28 cellular contexts compared by ENCODE assay signal in the genomic region with DNA sequence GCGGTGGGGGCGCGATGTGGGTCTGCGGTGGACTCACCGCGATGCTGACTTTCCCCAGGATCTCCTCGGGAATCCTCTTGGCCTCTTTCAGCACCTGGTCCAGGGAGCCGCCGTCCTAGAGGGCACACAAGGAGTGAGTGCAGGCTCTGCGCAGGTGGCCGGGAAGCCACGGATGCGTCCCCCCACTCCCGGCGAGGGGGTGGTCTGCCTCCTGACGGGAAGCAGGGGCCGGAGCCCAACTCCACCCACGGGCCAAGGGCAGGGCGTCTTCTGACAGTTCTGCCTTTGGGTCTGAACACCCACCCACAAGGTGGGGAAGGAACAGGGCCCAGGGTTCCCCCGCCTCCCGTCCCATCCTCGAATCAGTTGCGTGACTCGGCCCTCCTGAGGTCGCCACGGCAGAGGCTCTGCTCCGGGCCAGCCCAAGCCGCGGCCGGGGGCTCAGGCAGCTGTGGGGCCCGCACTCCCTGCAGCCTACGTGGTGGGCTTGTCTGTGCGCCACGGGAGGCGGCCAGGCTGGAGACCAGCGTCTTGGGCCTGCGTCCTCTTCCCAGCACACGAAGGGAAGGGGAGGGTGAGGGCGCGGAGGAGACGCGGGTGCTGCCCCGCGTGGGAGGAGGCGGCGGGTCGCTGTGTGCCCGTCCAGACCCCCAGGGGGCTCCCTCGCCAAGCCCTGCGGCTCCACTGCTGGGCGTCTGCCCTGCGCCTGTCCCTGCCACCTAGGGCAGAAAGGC. TPM values are rescaled to one million over a fixed set of nuclear protein-coding genes. Genes with fewer than 3 reads are reported as not detected.
DNase-seq lines count a peak whose midpoint lies in the region; ATAC-seq, FAIRE-seq and TF ChIP-seq lines count a peak whose summit lies in the region.
"Had no signal": no experiment of that assay in that cellular context is flagged by ENCODE, and none has a peak within 500 bp of the region (broad histone marks: within the 10 kb centered on the region; RNA-seq: fewer than 3 reads in every experiment).

No MANE protein-coding gene starts in this region.

- H3K27ac ChIP-seq in CD8-positive, alpha-beta T cell (ENCODE audit: low read depth, low read length), result no peak overlapping the region
- H3K27ac ChIP-seq in HEK293 (ENCODE audit: extremely low read depth, low read depth, low read length) (no peak overlapping the region), GM12878 (ENCODE audit: control insufficient read depth, insufficient read depth) (no peak overlapping the region), neuronal stem cell (replicated peaks; ENCODE audit: low read length) (no peak overlapping the region), small intestine (ENCODE audit: low read depth in 1 of 2, low read length in 1 of 2) (no peak overlapping the region)
- H3K27ac ChIP-seq: KMS-11, SJSA1 had no signal

- no peak overlapping the region for H2AK5ac ChIP-seq in neuronal stem cell (ENCODE audit: low read depth, low read length)

- RAD21 ChIA-PET in GM12878 (lab: Charles Lee; ENCODE audit: unreplicated experiment), result no interaction called here

- no peak for TF ChIP-seq RAD21 in GM12878 (IDR thresholded peaks at IDR 0.05; ENCODE audit: insufficient read depth, low read depth, low read length)

- no peaks in the 10 kb centered on the region for H3K27me3 ChIP-seq in CD8-positive, alpha-beta T cell (ENCODE audit: insufficient read depth, low read length)
- H3K27me3 ChIP-seq in GM12878 (replicated peaks in 1 of 2; ENCODE audit: control insufficient read depth in 2 of 2, insufficient read depth in 2 of 2, low read length in 1 of 2), result no peaks in the 10 kb centered on the region
- H3K27me3 ChIP-seq in neuronal stem cell (ENCODE audit: control insufficient read depth in 3 of 3, insufficient read depth in 3 of 3, low read depth in 1 of 3, low read length in 3 of 3), result no peaks in the 10 kb centered on the region
- H3K27me3 ChIP-seq in small intestine (ENCODE audit: control insufficient read depth in 2 of 2, insufficient read depth in 2 of 2, low read length in 2 of 2), result no peaks in the 10 kb centered on the region
- H3K27me3 ChIP-seq: SJSA1 had no signal

- H3K9ac ChIP-seq in GM12878 (ENCODE audit: control insufficient read depth, insufficient read depth, low read length) (no peak overlapping the region), neuronal stem cell (ENCODE audit: low read depth, low read length, poor library complexity) (no peak overlapping the region)
- H3K9ac ChIP-seq: KMS-11 had no signal

- H3K18ac ChIP-seq in neuronal stem cell (ENCODE audit: low read length), result no peak overlapping the region

- BruUV-seq in GM12878 (replicated peaks; lab: Mats Ljungman, UMichigan), result no TSS peak

- no peak for TF ChIP-seq CTCF in CD8-positive, alpha-beta T cell (IDR thresholded peaks at IDR 0.05)
- no peak for TF ChIP-seq CTCF in HEK293 (tag by site-specific recombination; IDR thresholded peaks at IDR 0.05)
- no peak for TF ChIP-seq CTCF in GM12878 (IDR thresholded peaks at IDR 0.05 in 2 of 3, conservative IDR thresholded peaks at IDR 0.05 in 1 of 3; ENCODE audit: control insufficient read depth in 2 of 3, extremely low read depth in 1 of 3, insufficient read depth in 1 of 3, low read depth in 3 of 3, low read length in 3 of 3)

- no peak for ATAC-seq in CD8-positive, alpha-beta T cell
- ATAC-seq in GM12878 (no peak), GM19455 (IDR thresholded peaks at IDR 0.05; ENCODE audit: unreplicated experiment) (no peak)
- ATAC-seq: Right ventricle myocardium inferior had no signal

- FAIRE-seq in GM12878 (lab: Jason Lieb, UNC) (no peak), small intestine (lab: Jason Lieb, UNC) (no peak)
- FAIRE-seq: GM12892, RCC 7860 had no signal

- CTCF ChIA-PET in CD8-positive, alpha-beta T cell (lab: Charles Lee), result interaction anchor here (1.0 to 1.4 kb wide), 2 partner anchors 15 to 37 kb away, joined by 3 to 5 read pairs; no protein-coding TSS in a partner anchor
- CTCF ChIA-PET in HEK293 (lab: Yijun Ruan, JAX), result no interaction called here
- CTCF ChIA-PET in GM12878 (lab: Yijun Ruan, JAX), result no interaction called here

- no peak overlapping the region for H3K4me3 Mint-ChIP-seq in CD8-positive, alpha-beta T cell
- H3K4me3 Mint-ChIP-seq: CD4-positive, alpha-beta T cell; HFFc6 had no signal

- no peak for TF ChIP-seq EP300 in GM12878 (IDR thresholded peaks at IDR 0.05; ENCODE audit: borderline replicate concordance in 1 of 2, control insufficient read depth in 1 of 2, low read depth in 2 of 2, low read length in 2 of 2)

- peaks cover 32% of the 10 kb centered on the region for H3K36me3 Mint-ChIP-seq in CD8-positive, alpha-beta T cell

- H3K4me2 ChIP-seq in GM12878 (ENCODE audit: control insufficient read depth, insufficient read depth), result no peak overlapping the region
- H3K4me2 ChIP-seq in neuronal stem cell (ENCODE audit: insufficient read depth, low read length, poor library complexity, severe bottlenecking), result no peak overlapping the region
- H3K4me2 ChIP-seq: KMS-11 had no signal

- no peak overlapping the region for H4K91ac ChIP-seq in neuronal stem cell (ENCODE audit: low read depth, low read length, poor library complexity)

- no peak overlapping the region for H2BK5ac ChIP-seq in neuronal stem cell (ENCODE audit: low read length)

- H3K4me1 Mint-ChIP-seq in CD8-positive, alpha-beta T cell (ENCODE audit: low read depth), result peaks cover 33% of the 10 kb centered on the region

- TF ChIP-seq POLR2A in GM12878 (IDR thresholded peaks at IDR 0.05; ENCODE audit: low read depth, low read length), result peak; percentile 0; the same call in 1 of the 2 replicates

- H3K4me1 ChIP-seq in CD8-positive, alpha-beta T cell (ENCODE audit: insufficient read depth, low read length), result peaks cover 36% of the 10 kb centered on the region
- H3K4me1 ChIP-seq in HEK293 (ENCODE audit: control insufficient read depth, insufficient read depth, low read length), result no peaks in the 10 kb centered on the region
- H3K4me1 ChIP-seq in GM12878 (ENCODE audit: control insufficient read depth, insufficient read depth, low read length), result no peaks in the 10 kb centered on the region
- H3K4me1 ChIP-seq in neuronal stem cell (ENCODE audit: control insufficient read depth in 2 of 2, insufficient read depth in 1 of 2, low read depth in 1 of 2, low read length in 2 of 2), result no peaks in the 10 kb centered on the region
- H3K4me1 ChIP-seq in small intestine (ENCODE audit: control insufficient read depth in 2 of 2, insufficient read depth in 1 of 2, low read depth in 1 of 2, low read length in 1 of 2), result no peaks in the 10 kb centered on the region
- H3K4me1 ChIP-seq: Caco-2 had no signal

- no peaks in the 10 kb centered on the region for H3K9me3 ChIP-seq in CD8-positive, alpha-beta T cell (ENCODE audit: low read length)
- no peaks in the 10 kb centered on the region for H3K9me3 ChIP-seq in HEK293 (ENCODE audit: control insufficient read depth, insufficient read depth, low read depth, low read length)
- no peaks in the 10 kb centered on the region for H3K9me3 ChIP-seq in GM12878 (replicated peaks; ENCODE audit: control insufficient read depth, insufficient read depth, low read length)
- H3K9me3 ChIP-seq in neuronal stem cell (replicated peaks in 1 of 2; ENCODE audit: control insufficient read depth in 2 of 2, insufficient read depth in 1 of 2, low read depth in 1 of 2, low read length in 2 of 2), result no peaks in the 10 kb centered on the region
- H3K9me3 ChIP-seq in small intestine (ENCODE audit: control insufficient read depth, low read depth), result no peaks in the 10 kb centered on the region
- H3K9me3 ChIP-seq: Caco-2, SJSA1 had no signal

- peak overlapping the region; percentile 20 for H3K23ac ChIP-seq in neuronal stem cell (ENCODE audit: low read depth, low read length, poor library complexity)

- H4K20me1 ChIP-seq in GM12878 (ENCODE audit: control insufficient read depth, insufficient read depth), result no peaks in the 10 kb centered on the region

- no peaks in the 10 kb centered on the region for H3K9me3 Mint-ChIP-seq in CD8-positive, alpha-beta T cell
- H3K9me3 Mint-ChIP-seq: CD4-positive, alpha-beta T cell; HFFc6 had no signal

- SMC1A ChIA-PET in GM12878 (lab: Charles Lee; ENCODE audit: uncharacterized antibody, unreplicated experiment), result interaction anchor here (0.6 kb wide), 1 partner anchor 104 kb away, joined by 3 read pairs; no protein-coding TSS in a partner anchor

- intact Hi-C loops in CD8-positive, alpha-beta T cell (cut with DNase I, micrococcal nuclease), result no loop called here
- intact Hi-C loops in GM12878 (cut with micrococcal nuclease; ENCODE audit: unreplicated experiment), result no loop called here

- H2AFZ ChIP-seq in GM12878 (ENCODE audit: control insufficient read depth, low read depth, low read length) (no peak overlapping the region), neuronal stem cell (ENCODE audit: low read length) (no peak overlapping the region)

- H4K8ac ChIP-seq in neuronal stem cell (ENCODE audit: low read depth, low read length), result no peak overlapping the region

- H2BK15ac ChIP-seq in neuronal stem cell (ENCODE audit: low read length), result no peak overlapping the region

- peaks cover 3% of the 10 kb centered on the region for H3K79me1 ChIP-seq in neuronal stem cell (ENCODE audit: low read depth, low read length)

- in situ Hi-C loops in GM12878 (cut with MboI), result no loop called here

- no peak overlapping the region for H3K4ac ChIP-seq in neuronal stem cell (ENCODE audit: low read length)

- H3K79me2 ChIP-seq in GM12878 (ENCODE audit: control insufficient read depth, insufficient read depth, low read length), result no peaks in the 10 kb centered on the region

- DNase-seq in CD8-positive, alpha-beta T cell, result no peak
- DNase-seq in GM12878 (ENCODE audit: low read depth, low spot score) (no peak), neuronal stem cell (ENCODE audit: low spot score) (no peak), small intestine (no peak), GM19238 (ENCODE audit: insufficient read length, low spot score) (no peak), NOMO-1 treated with dmso at 0.1 percent for 144 hours (lab: John Stamatoyannopoulos, UW; ENCODE audit: unreplicated experiment) (no peak)
- DNase-seq: Caco-2; CD4-positive, alpha-beta T cell; DMS 273 treated with DMSO at 0.1 percent for 48 hours; DMS79 treated with DMSO at 0.1 percent for 48 hours; HFFc6; NCI-H1694; NCI-H2081; NCI-H2171; NCI-H345; NCI-H524; NCI-H774; OCI-M1 had no signal

- H2BK120ac ChIP-seq in neuronal stem cell (ENCODE audit: low read depth, low read length), result no peak overlapping the region

- peaks cover 12% of the 10 kb centered on the region for H3K36me3 ChIP-seq in CD8-positive, alpha-beta T cell (ENCODE audit: insufficient read depth, low read length)
- peaks cover 21 to 83% of the 10 kb centered on the region in 2 experiments; a peak in 2 of 3 replicates for H3K36me3 ChIP-seq in HEK293 (ENCODE audit: control insufficient read depth in 2 of 2, insufficient read depth in 1 of 2, low read length in 2 of 2)
- H3K36me3 ChIP-seq in GM12878 (ENCODE audit: control insufficient read depth in 2 of 2, insufficient read depth in 2 of 2, low read length in 1 of 2), result peaks cover 10 to 26% of the 10 kb centered on the region in 2 experiments; a peak in 3 of 4 replicates
- H3K36me3 ChIP-seq in neuronal stem cell (replicated peaks in 1 of 2; ENCODE audit: control insufficient read depth in 2 of 2, insufficient read depth in 2 of 2, low read length in 2 of 2), result peaks cover 52 to 89% of the 10 kb centered on the region in 2 donors
- H3K36me3 ChIP-seq in small intestine (ENCODE audit: control insufficient read depth in 2 of 2, insufficient read depth in 2 of 2, low read length in 2 of 2), result peaks cover 21 to 27% of the 10 kb centered on the region in 2 donors

- H2BK12ac ChIP-seq in neuronal stem cell (ENCODE audit: low read length), result peak overlapping the region; percentile 41

- H3K27ac Mint-ChIP-seq in CD8-positive, alpha-beta T cell, result peak overlapping the region; percentile 27
- H3K27ac Mint-ChIP-seq: HFFc6 had no signal

- 93% methylated on average over 50 of the region's 52 CpGs for WGBS in GM12878 (ENCODE audit: insufficient coverage, insufficient replicate concordance, low lambda C conversion rate, missing lambda C conversion rate)
- whole genome bisulfite sequencing in neuronal stem cell (ENCODE audit: extremely low coverage in 2 of 2, insufficient read length in 2 of 2, insufficient replicate concordance in 1 of 2), 2 donors, result no CpG with 5 or more reads among the region's 52 CpGs
- 91 to 92% (median 92%) methylated on average over 40 to 52 of the region's 52 CpGs for WGBS in small intestine, 3 donors

- H3K4me3 ChIP-seq in CD8-positive, alpha-beta T cell (ENCODE audit: low read depth, low read length), result no peak overlapping the region
- H3K4me3 ChIP-seq in HEK293 (ENCODE audit: low read depth, low read length) (no peak overlapping the region), GM12878 (no peak overlapping the region), neuronal stem cell (ENCODE audit: low read length in 2 of 2) (no peak overlapping the region), small intestine (ENCODE audit: low read depth in 1 of 2, low read length in 2 of 2) (no peak overlapping the region)
- H3K4me3 ChIP-seq: SJSA1 had no signal

- POLR2A ChIA-PET in CD8-positive, alpha-beta T cell (lab: Charles Lee), result no interaction called here
- POLR2A ChIA-PET in HEK293 (lab: Yijun Ruan, JAX) (interaction anchor here (0.6 kb wide), 1 partner anchor 406 kb away, joined by 3 read pairs; no protein-coding TSS in a partner anchor), GM12878 (lab: Charles Lee) (no interaction called here)

- H3K27me3 Mint-ChIP-seq in CD8-positive, alpha-beta T cell (ENCODE audit: low read depth), result no peaks in the 10 kb centered on the region
- H3K27me3 Mint-ChIP-seq: CD4-positive, alpha-beta T cell had no signal

- H3K14ac ChIP-seq in neuronal stem cell (ENCODE audit: low read length), result no peak overlapping the region

RNA-seq across cellular contexts. Expression of a gene that starts 21.4 kb away (rescaled TPM):
- 10 to 100 TPM; 73.9 to 76.8 TPM for total RNA-seq in CD8-positive, alpha-beta T cell
- total RNA-seq in GM12878 (2013; cell fraction: nucleolus; rRNA removed), result 58.9 and 63.2 TPM in 2 replicates
- total RNA-seq in GM12878 (2014; rRNA removed) (178 and 210 TPM in 2 replicates), GM12878 (2014; rRNA removed; fragmentation: Illumina TruSeq; extraction: Trizol) (72.1 and 92.8 TPM in 2 replicates), GM12878 (2021) (182 and 184 TPM in 2 replicates)
- 78.5 TPM for polyA plus RNA-seq in GM12878 (2011; ENCODE audit: low read depth)
- polyA plus RNA-seq in GM12878 (2011; rRNA removed) (31.6 and 68.3 TPM in 2 replicates), GM12878 (2014; fragmentation: Illumina TruSeq; extraction: Trizol) (13.0 and 38.8 TPM in 2 replicates), GM12878 (2014; fragmentation: Nextera tagmentation; extraction: Ambion mirVana) (1 to 10 TPM in 1 of 2 experiments, under 1 TPM in 1; 1.00 to 6.8 TPM), GM12878 (2014; rRNA removed) (144 and 166 TPM in 2 replicates), GM12878 (2016; fragmentation: Nextera tagmentation; extraction: Ambion mirVana) (10 to 100 TPM; 33.4 to 33.7 TPM), small intestine (100 to 1,000 TPM; 283 to 522 (median 492) TPM)
- 109 and 144 TPM in 2 replicates for polyA plus RNA-seq in GM12878 (2011; cell fraction: cytosol; rRNA removed)
- polyA plus RNA-seq in GM12878 (2011; cell fraction: nucleus; rRNA removed), result 127 and 159 TPM in 2 replicates
- polyA plus RNA-seq in GM12878 (2012), result 133 and 176 TPM in 2 replicates
- polyA minus RNA-seq in GM12878 (2011; rRNA and poly(A)+ RNA removed), result 32.9 and 84.0 TPM in 2 replicates
- polyA minus RNA-seq in GM12878 (2011; cell fraction: cytosol; rRNA and poly(A)+ RNA removed), result 64.1 and 69.3 TPM in 2 replicates
- polyA minus RNA-seq in GM12878 (2011; cell fraction: nucleus; rRNA and poly(A)+ RNA removed), result 27.6 and 40.2 TPM in 2 replicates
- 165 TPM for polyA plus RNA-seq in neuronal stem cell (2013, experiment 1 of 2)
- 164 TPM for polyA plus RNA-seq in neuronal stem cell (2013, experiment 2 of 2)

RNA-seq across cellular contexts. Expression of a gene that starts 35.8 kb away (rescaled TPM):
- 10 to 100 TPM; 58.2 to 64.5 TPM for total RNA-seq in CD8-positive, alpha-beta T cell
- 20.9 and 24.8 TPM in 2 replicates for total RNA-seq in GM12878 (2013; cell fraction: nucleolus; rRNA removed)
- total RNA-seq in GM12878 (2014; rRNA removed) (10.6 and 15.9 TPM in 2 replicates), GM12878 (2014; rRNA removed; fragmentation: Illumina TruSeq; extraction: Trizol) (3.2 TPM in 2 replicates), GM12878 (2021) (40.0 and 42.4 TPM in 2 replicates)
- polyA plus RNA-seq in GM12878 (2011; ENCODE audit: low read depth), result 2.2 TPM
- polyA plus RNA-seq in GM12878 (2011; rRNA removed) (0.84 and 2.5 TPM in 2 replicates), GM12878 (2014; fragmentation: Illumina TruSeq; extraction: Trizol) (4.1 and 5.9 TPM in 2 replicates), GM12878 (2014; fragmentation: Nextera tagmentation; extraction: Ambion mirVana) (under 1 TPM; 0.26 to 0.73 TPM), GM12878 (2014; rRNA removed) (16.2 and 22.2 TPM in 2 replicates), GM12878 (2016; fragmentation: Nextera tagmentation; extraction: Ambion mirVana) (10 to 100 TPM in 1 of 2 experiments, 1 to 10 TPM in 1; 2.0 to 10.1 TPM), small intestine (10 to 100 TPM; 14.3 to 27.0 (median 16.8) TPM)
- 4.5 and 7.6 TPM in 2 replicates for polyA plus RNA-seq in GM12878 (2011; cell fraction: cytosol; rRNA removed)
- polyA plus RNA-seq in GM12878 (2011; cell fraction: nucleus; rRNA removed), result 12.8 and 18.3 TPM in 2 replicates
- 14.1 and 15.9 TPM in 2 replicates for polyA plus RNA-seq in GM12878 (2012)
- polyA minus RNA-seq in GM12878 (2011; rRNA and poly(A)+ RNA removed), result 3.6 and 6.5 TPM in 2 replicates
- 12.4 and 12.8 TPM in 2 replicates for polyA minus RNA-seq in GM12878 (2011; cell fraction: cytosol; rRNA and poly(A)+ RNA removed)
- 3.6 and 4.7 TPM in 2 replicates for polyA minus RNA-seq in GM12878 (2011; cell fraction: nucleus; rRNA and poly(A)+ RNA removed)
- polyA plus RNA-seq in neuronal stem cell (2013, experiment 1 of 2), result 9.3 TPM
- 10.2 TPM for polyA plus RNA-seq in neuronal stem cell (2013, experiment 2 of 2)

RNA-seq across cellular contexts. Expression of a gene that starts 50.9 kb away (rescaled TPM):
- not detected for total RNA-seq in CD8-positive, alpha-beta T cell
- total RNA-seq in GM12878 (2013; cell fraction: nucleolus; rRNA removed), result not detected in 2 replicates
- total RNA-seq in GM12878 (2014; rRNA removed) (not detected in 2 replicates), GM12878 (2014; rRNA removed; fragmentation: Illumina TruSeq; extraction: Trizol) (not detected in 2 replicates), GM12878 (2021) (not detected in 2 replicates)
- not detected for polyA plus RNA-seq in GM12878 (2011; ENCODE audit: low read depth)
- polyA plus RNA-seq in GM12878 (2011; rRNA removed) (0.22 and 0.46 TPM in 2 replicates), GM12878 (2014; fragmentation: Illumina TruSeq; extraction: Trizol) (0.03 TPM in 1 of 2 replicates, not detected in the other), GM12878 (2014; fragmentation: Nextera tagmentation; extraction: Ambion mirVana) (not detected), GM12878 (2014; rRNA removed) (not detected in 2 replicates), GM12878 (2016; fragmentation: Nextera tagmentation; extraction: Ambion mirVana) (under 1 TPM in 1 of 2 experiments, not detected in 1; 0.07 TPM), small intestine (100 to 1,000 TPM in 2 of 3 donors, 10 to 100 TPM in 1; 77.2 to 658 (median 496) TPM)
- polyA plus RNA-seq in GM12878 (2011; cell fraction: cytosol; rRNA removed), result 0.60 and 0.72 TPM in 2 replicates
- polyA plus RNA-seq in GM12878 (2011; cell fraction: nucleus; rRNA removed), result 0.46 and 0.61 TPM in 2 replicates
- 0.04 and 0.23 TPM in 2 replicates for polyA plus RNA-seq in GM12878 (2012)
- polyA minus RNA-seq in GM12878 (2011; rRNA and poly(A)+ RNA removed), result 0.52 TPM in 1 of 2 replicates, not detected in the other
- polyA minus RNA-seq in GM12878 (2011; cell fraction: cytosol; rRNA and poly(A)+ RNA removed), result not detected in 2 replicates
- 0.29 TPM in 1 of 2 replicates, not detected in the other for polyA minus RNA-seq in GM12878 (2011; cell fraction: nucleus; rRNA and poly(A)+ RNA removed)
- 0.11 TPM for polyA plus RNA-seq in neuronal stem cell (2013, experiment 1 of 2)
- 0.07 TPM for polyA plus RNA-seq in neuronal stem cell (2013, experiment 2 of 2)
- total RNA-seq: A673, H4, HFFc6, Right ventricle myocardium inferior, SJSA1 had no signal
- polyA plus RNA-seq: BJ had no signal
